23 cellular contexts compared by ENCODE assay signal in the genomic region with DNA sequence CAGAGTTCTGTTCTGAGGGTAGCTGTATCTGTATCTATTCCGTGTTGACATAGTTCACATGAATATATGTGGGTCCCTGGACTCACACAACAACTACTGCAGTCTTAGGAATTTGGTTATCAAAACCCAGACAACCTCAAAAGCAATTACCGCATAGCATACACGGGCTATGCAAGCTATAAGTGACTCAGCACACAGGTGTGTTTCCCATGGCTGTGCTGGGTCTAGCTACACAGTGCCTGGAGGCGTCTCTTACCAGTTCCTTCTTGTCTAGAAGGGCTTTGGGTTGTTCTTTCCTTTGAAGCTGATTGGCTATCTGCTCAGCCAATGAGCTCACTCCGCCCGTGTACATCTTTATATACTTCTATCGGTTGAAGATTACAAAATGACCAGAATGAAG.
A peak's percentile ranks its signal among the peaks of the same experiment; 100 is the strongest.
DNase-seq lines count a peak whose midpoint lies in the region; ATAC-seq and TF ChIP-seq lines count a peak whose summit lies in the region.
"Had no signal": no experiment of that assay in that cellular context is flagged by ENCODE, and none has a peak within 500 bp of the region (broad histone marks: within the 10 kb centered on the region; RNA-seq: fewer than 3 reads in every experiment).

No MANE protein-coding gene starts in this region.

- H3K36me3 ChIP-seq in heart right ventricle (peaks cover 0 to 84% (median 42%) of the 10 kb centered on the region in 9 donors), suprapubic skin (peaks cover 58% of the 10 kb centered on the region)
- H3K36me3 ChIP-seq: neutrophil, uterus had no signal

- DNase-seq in heart right ventricle (no peak), cardiac septum (ENCODE audit: low spot score) (no peak), astrocyte of the spinal cord (ENCODE audit: low read depth, low spot score) (peak; percentile 24), islet precursor cell (peak; percentile 92), suprapubic skin (ENCODE audit: low spot score in 2 of 2) (no peak), DMS 273 (lab: John Stamatoyannopoulos, UW; ENCODE audit: unreplicated experiment) (no peak)
- DNase-seq: adrenal gland; BE2C; effector memory CD4-positive, alpha-beta T cell; GDM1; MM.1S; NCI-H1436 treated with DMSO at 0.1 percent for 48 hours; NCI-H2171 treated with DMSO at 0.1 percent for 48 hours; NCI-H774; stimulated activated CD4-positive, alpha-beta T cell treated with anti-CD3 and anti-CD28 coated beads, Interleukin-12 subunit alpha, Interleukin-12 subunit beta, amount 100 ng/mL, for 4 hours; uterus; WERI-Rb-1 had no signal

- ATAC-seq in heart right ventricle (no peak), GM21381 (IDR thresholded peaks at IDR 0.05; ENCODE audit: unreplicated experiment) (no peak), HG02973 (IDR thresholded peaks at IDR 0.05; ENCODE audit: unreplicated experiment) (no peak)
- ATAC-seq: GM23338 had no signal

- no peaks in the 10 kb centered on the region for H3K9me3 ChIP-seq in heart right ventricle
- H3K9me3 ChIP-seq in suprapubic skin, result no peaks in the 10 kb centered on the region
- H3K9me3 ChIP-seq: adrenal gland, BE2C, neutrophil, SJSA1, uterus had no signal

- 83% methylated on average over 7 of the region's 7 CpGs for WGBS in heart right ventricle, 2 donors
- WGBS in suprapubic skin, result 57% methylated on average over 7 of the region's 7 CpGs

- no peak for TF ChIP-seq POLR2A in suprapubic skin (IDR thresholded peaks at IDR 0.05)

- in situ Hi-C loops in astrocyte of the spinal cord (cut with HindIII; ENCODE audit: low sequenced_read_pairs), result no loop called here

- TF ChIP-seq CTCF in heart right ventricle (IDR thresholded peaks at IDR 0.05) (no peak), astrocyte of the spinal cord (IDR thresholded peaks at IDR 0.05; ENCODE audit: low read depth, low read length) (no peak), suprapubic skin (IDR thresholded peaks at IDR 0.05) (no peak)

- intact Hi-C loops in heart right ventricle (cut with DNase I) (loop anchor here in 1 of 10 donors (5.0 kb wide), 1 partner anchor 40 kb away; no protein-coding TSS in a partner anchor), cardiac septum (cut with DNase I) (loop anchor here (5.0 kb wide), 1 partner anchor 40 kb away; no protein-coding TSS in a partner anchor)

- H3K27me3 ChIP-seq in heart right ventricle (no peaks in the 10 kb centered on the region), suprapubic skin (no peaks in the 10 kb centered on the region)
- H3K27me3 ChIP-seq: adrenal gland, BE2C, neutrophil, SJSA1, uterus had no signal

- peaks cover 2 to 44% (median 15%) of the 10 kb centered on the region in 9 donors for H3K4me1 ChIP-seq in heart right ventricle
- H3K4me1 ChIP-seq in suprapubic skin, result peaks cover 12% of the 10 kb centered on the region
- H3K4me1 ChIP-seq: SJSA1, uterus had no signal

- H3K27ac ChIP-seq in heart right ventricle, result peak overlapping the region in 7 of 10 donors; percentile 11 to 73 (median 36)
- H3K27ac ChIP-seq in suprapubic skin, result peak overlapping the region; percentile 73
- H3K27ac ChIP-seq: adrenal gland, neutrophil, SJSA1, uterus, WERI-Rb-1 had no signal

- no peak for TF ChIP-seq EP300 in suprapubic skin (IDR thresholded peaks at IDR 0.05)

- H3K4me3 ChIP-seq in heart right ventricle, result no peak overlapping the region
- H3K4me3 ChIP-seq in astrocyte of the spinal cord (ENCODE audit: low read depth, low read length), result no peak overlapping the region
- H3K4me3 ChIP-seq in suprapubic skin, result no peak overlapping the region
- H3K4me3 ChIP-seq: adrenal gland, GM23338, lung, SJSA1, uterus had no signal

Comparison
In these comparisons a context has a peak if more than half of its experiments do, and no peak if none do; other contexts are left out.
1. DNase-seq: peak in astrocyte of the spinal cord (single experiment) and islet precursor cell (single experiment); none in heart right ventricle (0 of 2), cardiac septum (single experiment), suprapubic skin (0 of 2) and DMS 273 (single experiment).